ENCODE assay signal across 13 cellular contexts in genomic region chr12:15631007-15631715, GRCh38.
DNase-seq lines count a peak whose midpoint lies in the region; ATAC-seq, FAIRE-seq and TF ChIP-seq lines count a peak whose summit lies in the region.
"Had no signal": no experiment of that assay in that cellular context is flagged by ENCODE, and none has a peak within 500 bp of the region (broad histone marks: within the 10 kb centered on the region; RNA-seq: fewer than 3 reads in every experiment).

No MANE protein-coding gene starts in this region.

- no peaks in the 10 kb centered on the region for H3K9me1 ChIP-seq in endothelial cell of umbilical vein (replicated peaks; ENCODE audit: control insufficient read depth, extremely low read depth, insufficient read depth, low read length)

- H3K27me3 ChIP-seq in endothelial cell of umbilical vein (ENCODE audit: control insufficient read depth in 2 of 2, insufficient read depth in 2 of 2, low read length in 2 of 2) (no peaks in the 10 kb centered on the region), psoas muscle (ENCODE audit: insufficient read depth in 3 of 3, low read length in 2 of 3) (no peaks in the 10 kb centered on the region)

- intact Hi-C loops in endothelial cell of umbilical vein (cut with micrococcal nuclease) (no loop called here), psoas muscle (cut with DNase I) (no loop called here)

- peak in 1 of 4 donors; percentile 46 for ATAC-seq in psoas muscle
- no peak for ATAC-seq in HG03442 (IDR thresholded peaks at IDR 0.05; ENCODE audit: unreplicated experiment)
- no peak for ATAC-seq in HG03025 (IDR thresholded peaks at IDR 0.05; ENCODE audit: low FRiP score, unreplicated experiment)
- ATAC-seq: naive thymus-derived CD4-positive, alpha-beta T cell had no signal

- TF ChIP-seq CTCF in AG10803 (conservative IDR thresholded peaks at IDR 0.05; ENCODE audit: low read length): no peak
- no peak for TF ChIP-seq CTCF in endothelial cell of umbilical vein (IDR thresholded peaks at IDR 0.05; ENCODE audit: extremely low read depth in 1 of 2, insufficient read depth in 1 of 2, low read depth in 1 of 2, low read length in 2 of 2)
- no peak for TF ChIP-seq CTCF in psoas muscle (IDR thresholded peaks at IDR 0.05)

- no peak overlapping the region for H3K9ac ChIP-seq in endothelial cell of umbilical vein (replicated peaks; ENCODE audit: extremely low read depth, insufficient read depth, low read length)

- H3K4me1 ChIP-seq in endothelial cell of umbilical vein (ENCODE audit: control insufficient read depth, extremely low read depth, insufficient read depth, low read length) (peaks cover 69% of the 10 kb centered on the region), psoas muscle (peaks cover 19% of the 10 kb centered on the region)

- no peak overlapping the region for H3K4me3 ChIP-seq in AG10803 (ENCODE audit: low read length)
- H3K4me3 ChIP-seq in endothelial cell of umbilical vein (replicated peaks in 1 of 3; ENCODE audit: insufficient read depth in 1 of 3, low read depth in 1 of 3, low read length in 3 of 3): no peak overlapping the region
- H3K4me3 ChIP-seq in psoas muscle: no peak overlapping the region

- DNase-seq in AG10803 (ENCODE audit: low read depth) (peak; percentile 65), NCI-H69 (lab: John Stamatoyannopoulos, UW) (peak; percentile 2), endothelial cell of umbilical vein (ENCODE audit: low read depth, low spot score) (no peak), psoas muscle (no peak), caudate nucleus (lab: John Stamatoyannopoulos, UW) (no peak)
- no peak for DNase-seq in stimulated activated CD8-positive, alpha-beta memory T cell treated with anti-CD3 and anti-CD28 coated beads, Interleukin-4, amount 100 ng/mL, for 48 hours
- DNase-seq: activated CD4-positive, alpha-beta T cell treated with anti-CD3 and anti-CD28 coated beads, Interleukin-2, amount 50 U/mL, for 4 hours; AML-193; naive thymus-derived CD4-positive, alpha-beta T cell; NCI-H2171 treated with DMSO at 0.1 percent for 48 hours had no signal

- POLR2A ChIA-PET in endothelial cell of umbilical vein (lab: Charles Lee): no interaction called here

- H3K4me2 ChIP-seq in endothelial cell of umbilical vein (ENCODE audit: insufficient read depth, low read length): no peak overlapping the region

- 46 to 48% (median 47%) methylated on average over 6 of the region's 6 CpGs for WGBS in psoas muscle, 3 donors

- no TSS peak for BruUV-seq in endothelial cell of umbilical vein (replicated peaks; lab: Mats Ljungman, UMichigan)

- FAIRE-seq in endothelial cell of umbilical vein (lab: Jason Lieb, UNC): no peak

- no peaks in the 10 kb centered on the region for H4K20me1 ChIP-seq in endothelial cell of umbilical vein (replicated peaks; ENCODE audit: control insufficient read depth, extremely low read depth, insufficient read depth, low read length)

- no peaks in the 10 kb centered on the region for H3K79me2 ChIP-seq in endothelial cell of umbilical vein (ENCODE audit: control insufficient read depth, insufficient read depth, low read length)

- CTCF ChIA-PET in endothelial cell of umbilical vein (lab: Charles Lee): no interaction called here

- no peak overlapping the region for H2AFZ ChIP-seq in endothelial cell of umbilical vein (ENCODE audit: low read depth, low read length)

- H3K9me3 ChIP-seq in endothelial cell of umbilical vein (replicated peaks; ENCODE audit: control insufficient read depth, insufficient read depth, low read length): no peaks in the 10 kb centered on the region
- H3K9me3 ChIP-seq in psoas muscle: no peaks in the 10 kb centered on the region

- no peaks in the 10 kb centered on the region for H3K36me3 ChIP-seq in endothelial cell of umbilical vein (ENCODE audit: control insufficient read depth in 2 of 2, extremely low read depth in 1 of 2, insufficient read depth in 2 of 2, low read length in 2 of 2)
- peaks cover 0 to 10% of the 10 kb centered on the region in 2 donors for H3K36me3 ChIP-seq in psoas muscle (ENCODE audit: insufficient read depth in 1 of 2, low read depth in 1 of 2)

- dilution Hi-C loops in endothelial cell of umbilical vein (cut with MboI; ENCODE audit: extremely low pct_ligation_motif_present, low sequenced_read_pairs): no loop called here

- no peak for TF ChIP-seq POLR2A in endothelial cell of umbilical vein (IDR thresholded peaks at IDR 0.05; ENCODE audit: low read depth, low read length)

- H3K27ac ChIP-seq in endothelial cell of umbilical vein (ENCODE audit: insufficient read depth, low read depth, low read length) (peak overlapping the region; percentile 94), psoas muscle (peak overlapping the region; percentile 70), caudate nucleus (ENCODE audit: low read depth, low read length) (no peak overlapping the region)
- H3K27ac ChIP-seq: epithelial cell of prostate had no signal

TF ChIP-seq in endothelial cell of umbilical vein, 7 proteins besides CTCF, POLR2A, EP300 and RAD21:
- TF ChIP-seq FOS (IDR thresholded peaks at IDR 0.05; ENCODE audit: borderline replicate concordance, insufficient read depth, low read length) (no peak), GATA2 (IDR thresholded peaks at IDR 0.05; ENCODE audit: insufficient read depth, insufficient read length, low read depth, low read length) (no peak), POLR2AphosphoS5 (IDR thresholded peaks at IDR 0.05; ENCODE audit: insufficient read depth, low read depth, low read length) (no peak), JUN (IDR thresholded peaks at IDR 0.05; ENCODE audit: borderline replicate concordance, insufficient read depth, insufficient read length, low read depth) (no peak)

Comparison
In these comparisons a context has a peak if more than half of its experiments do, and no peak if none do; other contexts are left out.
1. DNase-seq: peak in AG10803 (single experiment) and NCI-H69 (single experiment); none in endothelial cell of umbilical vein (single experiment), psoas muscle (0 of 2), caudate nucleus (0 of 61) and stimulated activated CD8-positive, alpha-beta memory T cell treated with anti-CD3 and anti-CD28 coated beads, Interleukin-4, amount 100 ng/mL, for 48 hours (single experiment).